23 cellular contexts compared by ENCODE assay signal in the genomic region with DNA sequence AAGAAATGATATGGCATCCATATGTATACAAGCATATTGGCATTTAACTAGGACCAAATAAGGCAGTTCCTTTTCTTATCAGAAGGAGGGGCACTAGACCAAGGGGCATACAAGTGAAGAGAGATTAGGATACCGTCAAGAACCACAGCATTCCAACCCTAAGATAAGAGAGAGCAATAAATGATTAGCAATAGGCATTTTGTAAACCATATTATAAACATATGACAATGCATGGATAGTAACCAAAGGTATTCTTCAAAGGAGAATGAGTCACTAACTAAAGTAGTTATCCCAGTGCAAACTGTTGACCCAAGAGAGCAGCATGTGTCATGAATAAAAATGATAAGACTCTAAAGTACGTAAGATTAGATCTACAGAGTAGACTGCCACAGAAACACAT.
DNase-seq lines count a peak whose midpoint lies in the region; ATAC-seq, FAIRE-seq and TF ChIP-seq lines count a peak whose summit lies in the region.
"Had no signal": no experiment of that assay in that cellular context is flagged by ENCODE, and none has a peak within 500 bp of the region (broad histone marks: within the 10 kb centered on the region; RNA-seq: fewer than 3 reads in every experiment).

No MANE protein-coding gene starts in this region.

- DNase-seq in A172 (ENCODE audit: low spot score) (peak; percentile 76), H4 (ENCODE audit: low spot score) (peak; percentile 5), fibroblast of mammary gland (ENCODE audit: low read depth) (peak; percentile 63), SK-N-DZ (ENCODE audit: low spot score) (no peak), frontal cortex (ENCODE audit: low spot score in 2 of 2) (no peak), SJCRH30 (no peak)
- DNase-seq: activated CD4-positive, CD25-positive, alpha-beta regulatory T cell treated with anti-CD3 and anti-CD28 coated beads, Interleukin-2, amount 50 U/mL, for 72 hours; activated CD8-positive, alpha-beta memory T cell treated with anti-CD3 and anti-CD28 coated beads, Interleukin-2, amount 10 ng/mL, durations not matched to agents 7 days and 5 days; activated effector memory CD4-positive, alpha-beta T cell treated with anti-CD3 and anti-CD28 coated beads, Interleukin-2, amount 50 U/mL, for 16 hours; anterior cingulate cortex; GDM1; head of caudate nucleus; NCI-H2081 treated with DMSO at 0.1 percent for 48 hours; stimulated activated CD4-positive, alpha-beta T cell treated with anti-CD3 and anti-CD28 coated beads, Interleukin-15, amount 100 ng/mL, for 24 hours; stimulated activated naive CD8-positive, alpha-beta T cell treated with anti-CD3 and anti-CD28 coated beads, Interleukin-15, Interleukin-2, amounts not matched to agents 100 U/mL and 50 U/mL, for 24 hours; T-helper 1 cell had no signal

- H3K4me1 ChIP-seq in SJCRH30: no peaks in the 10 kb centered on the region
- H3K4me1 ChIP-seq: A549, HAP-1 had no signal

- H3K9me3 ChIP-seq in SJCRH30 (replicated peaks): no peaks in the 10 kb centered on the region
- H3K9me3 ChIP-seq: A549 had no signal

- FAIRE-seq in frontal cortex (lab: Jason Lieb, UNC): no peak
- FAIRE-seq: A549, GM12891, keratinocyte had no signal

- H3K36me3 ChIP-seq in SJCRH30: no peaks in the 10 kb centered on the region
- H3K36me3 ChIP-seq: HAP-1 had no signal

- 0 out of 2 replicates have a peak, but pooled peaks cover 5% of the 10 kb centered on the region for H3K27me3 ChIP-seq in SJCRH30

- peak; percentile 94 for ATAC-seq in SK-N-SH treated with all-trans-retinoic acid at 6 μM for 48 hours
- ATAC-seq in HG02884 (IDR thresholded peaks at IDR 0.05; ENCODE audit: unreplicated experiment): no peak
- ATAC-seq: A549; activated CD8-positive, alpha-beta memory T cell treated with anti-CD3 and anti-CD28 coated beads, Interleukin-2, amount 10 ng/mL, durations not matched to agents 7 days and 5 days; Panc1; stimulated activated naive CD8-positive, alpha-beta T cell treated with anti-CD3 and anti-CD28 coated beads, Interleukin-15, Interleukin-2, amounts not matched to agents 100 U/mL and 50 U/mL, for 24 hours had no signal

- no peak overlapping the region for H3K4me3 ChIP-seq in fibroblast of mammary gland (ENCODE audit: control insufficient read depth, low read depth, low read length)
- no peak overlapping the region for H3K4me3 ChIP-seq in SJCRH30
- H3K4me3 ChIP-seq: A549, HAP-1 had no signal

- H3K27ac ChIP-seq in SJCRH30: no peak overlapping the region
- H3K27ac ChIP-seq: A549 had no signal

- no peak for TF ChIP-seq CTCF in fibroblast of mammary gland (conservative IDR thresholded peaks at IDR 0.05; ENCODE audit: control insufficient read depth, insufficient read depth, low read depth, low read length)

TF ChIP-seq in SK-N-SH treated with all-trans-retinoic acid at 6 μM for 48 hours, 23 proteins besides CTCF, POLR2A, EP300 and RAD21:
- no peak for TF ChIP-seq ZFP30 (CRISPR knock-in tag; IDR thresholded peaks at IDR 0.05)
- no peak for TF ChIP-seq ZC3H10 (CRISPR knock-in tag; IDR thresholded peaks at IDR 0.05)
- no peak for TF ChIP-seq OSR1 (CRISPR knock-in tag; IDR thresholded peaks at IDR 0.05)
- TF ChIP-seq POU6F1 (CRISPR knock-in tag; IDR thresholded peaks at IDR 0.05; ENCODE audit: borderline replicate concordance, low read depth): no peak
- TF ChIP-seq TCF4 (CRISPR knock-in tag; IDR thresholded peaks at IDR 0.05; ENCODE audit: borderline replicate concordance): no peak; the same call in 1 of the 2 replicates
- no peak for TF ChIP-seq ISL1 (CRISPR knock-in tag; IDR thresholded peaks at IDR 0.05)
- TF ChIP-seq CSRNP3 (CRISPR knock-in tag; IDR thresholded peaks at IDR 0.05): no peak
- TF ChIP-seq, protein P1, sequence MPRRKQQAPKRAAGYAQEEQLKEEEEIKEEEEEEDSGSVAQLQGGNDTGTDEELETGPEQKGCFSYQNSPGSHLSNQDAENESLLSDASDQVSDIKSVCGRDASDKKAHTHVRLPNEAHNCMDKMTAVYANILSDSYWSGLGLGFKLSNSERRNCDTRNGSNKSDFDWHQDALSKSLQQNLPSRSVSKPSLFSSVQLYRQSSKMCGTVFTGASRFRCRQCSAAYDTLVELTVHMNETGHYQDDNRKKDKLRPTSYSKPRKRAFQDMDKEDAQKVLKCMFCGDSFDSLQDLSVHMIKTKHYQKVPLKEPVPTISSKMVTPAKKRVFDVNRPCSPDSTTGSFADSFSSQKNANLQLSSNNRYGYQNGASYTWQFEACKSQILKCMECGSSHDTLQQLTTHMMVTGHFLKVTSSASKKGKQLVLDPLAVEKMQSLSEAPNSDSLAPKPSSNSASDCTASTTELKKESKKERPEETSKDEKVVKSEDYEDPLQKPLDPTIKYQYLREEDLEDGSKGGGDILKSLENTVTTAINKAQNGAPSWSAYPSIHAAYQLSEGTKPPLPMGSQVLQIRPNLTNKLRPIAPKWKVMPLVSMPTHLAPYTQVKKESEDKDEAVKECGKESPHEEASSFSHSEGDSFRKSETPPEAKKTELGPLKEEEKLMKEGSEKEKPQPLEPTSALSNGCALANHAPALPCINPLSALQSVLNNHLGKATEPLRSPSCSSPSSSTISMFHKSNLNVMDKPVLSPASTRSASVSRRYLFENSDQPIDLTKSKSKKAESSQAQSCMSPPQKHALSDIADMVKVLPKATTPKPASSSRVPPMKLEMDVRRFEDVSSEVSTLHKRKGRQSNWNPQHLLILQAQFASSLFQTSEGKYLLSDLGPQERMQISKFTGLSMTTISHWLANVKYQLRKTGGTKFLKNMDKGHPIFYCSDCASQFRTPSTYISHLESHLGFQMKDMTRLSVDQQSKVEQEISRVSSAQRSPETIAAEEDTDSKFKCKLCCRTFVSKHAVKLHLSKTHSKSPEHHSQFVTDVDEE (CRISPR knock-in tag; IDR thresholded peaks at IDR 0.05): no peak
- TF ChIP-seq RARB (CRISPR knock-in tag; IDR thresholded peaks at IDR 0.05): no peak
- no peak for TF ChIP-seq ZFP3 (CRISPR knock-in tag; IDR thresholded peaks at IDR 0.05)
- TF ChIP-seq ZNF70 (CRISPR knock-in tag; IDR thresholded peaks at IDR 0.05): no peak
- no peak for TF ChIP-seq GLIS3 (CRISPR knock-in tag; IDR thresholded peaks at IDR 0.05)
- no peak for TF ChIP-seq PATZ1 (CRISPR knock-in tag; IDR thresholded peaks at IDR 0.05; ENCODE audit: borderline replicate concordance)

Comparison
In these comparisons a context has a peak if more than half of its experiments do, and no peak if none do; other contexts are left out.
1. DNase-seq: peak in A172 (single experiment), H4 (single experiment) and fibroblast of mammary gland (single experiment); none in SK-N-DZ (single experiment), frontal cortex (0 of 2) and SJCRH30 (0 of 2).